20 cellular contexts compared by ENCODE assay signal in genomic region chr6:24448828-24449525, GRCh38. TPM values are rescaled to one million over a fixed set of nuclear protein-coding genes. Genes with fewer than 3 reads are reported as not detected.
"Had no signal": no experiment of that assay in that cellular context is flagged by ENCODE, and none has a peak within 500 bp of the region (broad histone marks: within the 10 kb centered on the region; RNA-seq: fewer than 3 reads in every experiment).

No MANE protein-coding gene starts in this region.

- H3K27ac Mint-ChIP-seq: endodermal cell had no signal

- H3K9me3 Mint-ChIP-seq: endodermal cell; immature natural killer cell; naive thymus-derived CD8-positive, alpha-beta T cell had no signal

- H3K4me1 ChIP-seq: colonic mucosa, foreskin keratinocyte, left ventricle myocardium inferior, stomach, transverse colon, vagina had no signal

- ATAC-seq: foreskin keratinocyte; naive thymus-derived CD8-positive, alpha-beta T cell; right cardiac atrium had no signal

- H3K27ac ChIP-seq: colonic mucosa, foreskin keratinocyte, left ventricle myocardium inferior, ovary, stomach, thoracic aorta, transverse colon, vagina had no signal

- H3K4me3 Mint-ChIP-seq: endodermal cell; immature natural killer cell; naive thymus-derived CD8-positive, alpha-beta T cell had no signal

- H3K4me3 ChIP-seq: colonic mucosa, left ventricle myocardium inferior, lung, ovary, stomach, thoracic aorta, transverse colon, vagina had no signal

- H3K27me3 ChIP-seq: colonic mucosa, foreskin keratinocyte, ovary, stomach, transverse colon, vagina had no signal

- H3K27me3 Mint-ChIP-seq: naive thymus-derived CD8-positive, alpha-beta T cell had no signal

- DNase-seq: cerebellar nuclear complex; colonic mucosa; effector CD4-positive, alpha-beta T cell; endodermal cell; foreskin keratinocyte; immature natural killer cell; left ventricle myocardium inferior; mesendoderm; naive thymus-derived CD8-positive, alpha-beta T cell; ovary; right cardiac atrium; small intestine; stimulated activated CD4-positive, alpha-beta T cell treated with anti-CD3 and anti-CD28 coated beads, Interleukin-12 subunit alpha, Interleukin-12 subunit beta, amount 100 ng/mL, for 4 hours; stimulated activated naive CD4-positive, alpha-beta T cell; stomach; substantia nigra; transverse colon had no signal

- H3K9me3 ChIP-seq: colonic mucosa, left ventricle myocardium inferior, ovary, stomach, thoracic aorta, transverse colon, vagina had no signal

- H3K4me1 Mint-ChIP-seq: endodermal cell, immature natural killer cell had no signal

- H3K36me3 ChIP-seq: colonic mucosa, left ventricle myocardium inferior, ovary, transverse colon, vagina had no signal

RNA-seq across cellular contexts. Expression of gene GPLD1, which starts 40.4 kb away (rescaled TPM):
- polyA plus RNA-seq: foreskin keratinocyte had no signal
